Comparison of ENCODE assay signal across 8 cellular contexts in the genomic region with DNA sequence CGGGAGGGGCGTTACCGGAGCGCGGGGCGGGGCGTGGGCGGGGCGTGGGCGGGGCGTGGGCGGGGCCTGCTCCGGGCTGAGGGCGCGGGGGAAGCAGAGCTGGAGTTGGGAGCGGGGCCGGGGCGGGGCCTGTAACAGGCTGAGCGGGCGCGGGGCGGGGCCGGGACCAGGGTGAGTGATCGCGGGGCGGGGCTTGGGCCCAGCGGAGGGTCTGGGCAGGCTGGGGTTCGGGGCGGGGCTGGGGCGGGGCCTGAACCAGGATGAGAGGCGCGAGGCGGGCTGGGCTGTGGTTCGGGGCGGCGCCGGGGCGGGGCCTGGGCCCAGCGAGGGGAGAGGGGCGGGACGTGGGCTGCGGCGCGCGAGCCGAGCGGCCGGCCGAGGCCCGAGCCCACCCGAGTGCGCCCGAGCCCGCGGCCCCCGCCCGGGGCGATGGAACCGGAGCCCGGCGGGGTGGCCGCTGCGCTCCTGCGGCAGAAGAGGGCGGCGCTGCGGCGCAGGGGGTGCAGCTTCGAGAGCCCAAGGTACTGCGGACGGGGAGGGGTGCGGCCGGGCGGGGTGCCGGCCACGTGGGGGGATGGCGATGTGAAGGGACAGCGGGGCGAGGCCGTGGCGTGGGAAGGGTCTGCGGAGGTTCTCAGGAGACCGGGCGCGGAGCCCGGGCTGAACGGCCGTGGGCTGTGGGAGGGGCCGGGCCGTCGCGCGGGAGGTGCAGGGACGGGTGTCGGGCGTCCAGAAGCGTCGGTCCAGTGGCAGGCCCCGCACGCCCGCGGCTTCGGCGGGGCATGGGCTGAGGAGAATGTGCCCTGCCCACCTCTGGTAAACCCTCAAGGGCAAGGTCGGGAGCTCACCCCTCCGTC. TPM values are rescaled to one million over a fixed set of nuclear protein-coding genes. Genes with fewer than 3 reads are reported as not detected.
DNase-seq lines count a peak whose midpoint lies in the region; ATAC-seq and TF ChIP-seq lines count a peak whose summit lies in the region.

No MANE protein-coding gene starts in this region.

- H3K9me3 Mint-ChIP-seq in endothelial cell (ENCODE audit: unreplicated experiment) (no peaks in the 10 kb centered on the region), mesothelial cell of epicardium (no peaks in the 10 kb centered on the region)

- peaks cover 8% of the 10 kb centered on the region for H3K4me1 Mint-ChIP-seq in endothelial cell (ENCODE audit: unreplicated experiment)
- H3K4me1 Mint-ChIP-seq in mesothelial cell of epicardium, result peaks cover 10% of the 10 kb centered on the region

- H3K27me3 ChIP-seq in HL-60 (ENCODE audit: insufficient read depth, poor library complexity, severe bottlenecking), result no peaks in the 10 kb centered on the region

- H3K36me3 Mint-ChIP-seq in endothelial cell (ENCODE audit: low read depth, unreplicated experiment) (peaks cover 5% of the 10 kb centered on the region), mesothelial cell of epicardium (peaks cover 1% of the 10 kb centered on the region)

- DNase-seq in Ammon's horn (ENCODE audit: low spot score), result peak; percentile 98
- peak; percentile 71 to 87 for DNase-seq in HL-60 (ENCODE audit: low read depth in 1 of 2, low spot score in 1 of 2)
- DNase-seq in NOMO-1 (lab: John Stamatoyannopoulos, UW; ENCODE audit: unreplicated experiment in 2 of 2), result peak; percentile 78 to 88
- DNase-seq in activated CD8-positive, alpha-beta memory T cell treated with anti-CD3 and anti-CD28 coated beads, Interleukin-2, amount 50 U/mL, for 4 hours, result peak; percentile 94
- peak; percentile 98 for DNase-seq in endothelial cell (ENCODE audit: low spot score)
- DNase-seq in mesothelial cell of epicardium (ENCODE audit: low spot score in 2 of 2, unreplicated experiment in 2 of 2), result peak; percentile 99 to 100
- DNase-seq in stimulated activated CD8-positive, alpha-beta memory T cell treated with anti-CD3 and anti-CD28 coated beads, Interleukin-15, amount 100 ng/mL, for 1 hour (ENCODE audit: low read depth), result peak; percentile 81

- H3K4me3 ChIP-seq in HL-60 (replicated peaks; ENCODE audit: insufficient read depth, low read length), result peak overlapping the region; percentile 64

- ATAC-seq in GM19438 (IDR thresholded peaks at IDR 0.05; ENCODE audit: low read depth, unreplicated experiment), result peak; percentile 51

- TF ChIP-seq CTCF in HL-60 (IDR thresholded peaks at IDR 0.05; ENCODE audit: insufficient read depth, low read length) (no peak), endothelial cell (IDR thresholded peaks at IDR 0.05; ENCODE audit: unreplicated experiment) (no peak), mesothelial cell of epicardium (IDR thresholded peaks at IDR 0.05; ENCODE audit: unreplicated experiment) (no peak)

- no peak overlapping the region for H3K4me3 Mint-ChIP-seq in endothelial cell (ENCODE audit: unreplicated experiment)
- peak overlapping the region; percentile 81 for H3K4me3 Mint-ChIP-seq in mesothelial cell of epicardium

- H3K27me3 Mint-ChIP-seq in endothelial cell (ENCODE audit: unreplicated experiment) (peaks cover 19% of the 10 kb centered on the region), mesothelial cell of epicardium (ENCODE audit: low read depth) (peaks cover 5% of the 10 kb centered on the region)

- H3K27ac Mint-ChIP-seq in endothelial cell (ENCODE audit: unreplicated experiment) (no peak overlapping the region), mesothelial cell of epicardium (no peak overlapping the region)

- no peak overlapping the region for H3K27ac ChIP-seq in HL-60 (replicated peaks)

RNA-seq across cellular contexts. Expression of a gene that starts 39.5 kb away (rescaled TPM):
- total RNA-seq in endothelial cell (ENCODE audit: unreplicated experiment) (3.3 TPM), mesothelial cell of epicardium (51.1 to 51.5 TPM (median 51.1 TPM) in 3 replicates)

Comparison
In these comparisons a context has a peak if more than half of its experiments do, and no peak if none do; other contexts are left out.
1. RNA of a gene that starts 39.5 kb away (total RNA-seq): 51.1 to 51.5 TPM in mesothelial cell of epicardium; 3.3 TPM in endothelial cell (single experiment); every median in the first group is over 10 times any median in the second.
2. Peak in every context shown above with its lines, with median percentiles within 50 percentile points of each other: DNase-seq.